ENCODE assay signal across 23 cellular contexts in genomic region chr1:240466509-240466908, GRCh38.
"Had no signal": no experiment of that assay in that cellular context is flagged by ENCODE, and none has a peak within 500 bp of the region (broad histone marks: within the 10 kb centered on the region; RNA-seq: fewer than 3 reads in every experiment).

No MANE protein-coding gene starts in this region.

- H3K27me3 Mint-ChIP-seq: stimulated activated memory B cell treated with anti-CD40 and anti-IgM and Interleukin-4, amounts not matched to agents 10 μg/mL and 1 μg/mL and 100 μg/mL, for 72 hours had no signal

- H3K4me2 ChIP-seq: neural progenitor cell had no signal

- H3K9me3 ChIP-seq: heart left ventricle, pancreas, psoas muscle, right lobe of liver, spleen, testis, tibial nerve had no signal

- H3K27ac ChIP-seq: foreskin keratinocyte, heart left ventricle, neural progenitor cell, pancreas, psoas muscle, right lobe of liver, spleen, testis, tibial nerve had no signal

- H3K4me1 Mint-ChIP-seq: stimulated activated memory B cell treated with anti-CD40 and anti-IgM and Interleukin-4, amounts not matched to agents 10 μg/mL and 1 μg/mL and 100 μg/mL, for 72 hours had no signal

- H3K4me3 ChIP-seq: heart left ventricle, neural progenitor cell, pancreas, psoas muscle, right lobe of liver, spleen, testis, tibial nerve had no signal

- H3K4me1 ChIP-seq: foreskin keratinocyte, heart left ventricle, pancreas, psoas muscle, right lobe of liver, spleen, testis, tibial nerve had no signal

- H3K9me3 Mint-ChIP-seq: natural killer cell treated with Interleukin-12 subunit alpha and Interleukin-12 subunit beta and Interleukin-15 and Interleukin-18, amount 100 ng/mL, for 72 hours; neural progenitor cell; stimulated activated memory B cell treated with anti-CD40 and anti-IgM and Interleukin-4, amounts not matched to agents 10 μg/mL and 1 μg/mL and 100 μg/mL, for 72 hours; stimulated activated naive CD8-positive, alpha-beta T cell treated with anti-CD3 and anti-CD28 coated beads, Interleukin-15, Interleukin-2, amounts not matched to agents 100 ng/mL and 50 ng/mL, for 24 hours had no signal

- H3K4me3 Mint-ChIP-seq: natural killer cell treated with Interleukin-12 subunit alpha and Interleukin-12 subunit beta and Interleukin-15 and Interleukin-18, amount 100 ng/mL, for 72 hours; neural progenitor cell; stimulated activated memory B cell treated with anti-CD40 and anti-IgM and Interleukin-4, amounts not matched to agents 10 μg/mL and 1 μg/mL and 100 μg/mL, for 72 hours; stimulated activated naive CD8-positive, alpha-beta T cell treated with anti-CD3 and anti-CD28 coated beads, Interleukin-15, Interleukin-2, amounts not matched to agents 100 ng/mL and 50 ng/mL, for 24 hours had no signal

- H3K27me3 ChIP-seq: foreskin keratinocyte, neural progenitor cell, pancreas, right lobe of liver, spleen, testis, tibial nerve had no signal

- H3K36me3 ChIP-seq: heart left ventricle, neural progenitor cell, pancreas, right lobe of liver, spleen, tibial nerve had no signal

- H3K9ac ChIP-seq: neural progenitor cell had no signal

- H3K36me3 Mint-ChIP-seq: natural killer cell treated with Interleukin-12 subunit alpha and Interleukin-12 subunit beta and Interleukin-15 and Interleukin-18, amount 100 ng/mL, for 72 hours; neural progenitor cell; stimulated activated memory B cell treated with anti-CD40 and anti-IgM and Interleukin-4, amounts not matched to agents 10 μg/mL and 1 μg/mL and 100 μg/mL, for 72 hours had no signal

- H3K27ac Mint-ChIP-seq: natural killer cell treated with Interleukin-12 subunit alpha and Interleukin-12 subunit beta and Interleukin-15 and Interleukin-18, amount 100 ng/mL, for 72 hours; neural progenitor cell; stimulated activated memory B cell treated with anti-CD40 and anti-IgM and Interleukin-4, amounts not matched to agents 10 μg/mL and 1 μg/mL and 100 μg/mL, for 72 hours; stimulated activated naive CD8-positive, alpha-beta T cell treated with anti-CD3 and anti-CD28 coated beads, Interleukin-15, Interleukin-2, amounts not matched to agents 100 ng/mL and 50 ng/mL, for 24 hours had no signal

- ATAC-seq: foreskin keratinocyte; heart left ventricle; natural killer cell treated with Interleukin-12 subunit alpha and Interleukin-12 subunit beta and Interleukin-15 and Interleukin-18, amount 100 ng/mL, for 72 hours; pancreas; psoas muscle; right lobe of liver; stimulated activated memory B cell treated with anti-CD40 and anti-IgM and Interleukin-4, amounts not matched to agents 10 μg/mL and 1 μg/mL and 100 μg/mL, for 72 hours had no signal

- DNase-seq: cerebellar nuclear complex; dermis blood vessel endothelial cell; erythroblast; foreskin keratinocyte; heart left ventricle; hypothalamus; kidney glomerular epithelial cell; midbrain; nucleus accumbens; pancreas; psoas muscle; retina; right lobe of liver; spleen; stimulated activated CD4-positive, alpha-beta T cell treated with anti-CD3 and anti-CD28 coated beads, Interleukin-15, amount 100 ng/mL, for 24 hours; stimulated activated CD4-positive, alpha-beta T cell treated with anti-CD3 and anti-CD28 coated beads, Interleukin-1b, Interleukin-23, amount 100 ng/mL, for 48 hours; stimulated activated CD4-positive, alpha-beta T cell treated with anti-CD3 and anti-CD28 coated beads, Interleukin-4, amount 100 ng/mL, for 24 hours; testis had no signal
